Comparison of ENCODE assay signal across 1 cellular context in the genomic region with DNA sequence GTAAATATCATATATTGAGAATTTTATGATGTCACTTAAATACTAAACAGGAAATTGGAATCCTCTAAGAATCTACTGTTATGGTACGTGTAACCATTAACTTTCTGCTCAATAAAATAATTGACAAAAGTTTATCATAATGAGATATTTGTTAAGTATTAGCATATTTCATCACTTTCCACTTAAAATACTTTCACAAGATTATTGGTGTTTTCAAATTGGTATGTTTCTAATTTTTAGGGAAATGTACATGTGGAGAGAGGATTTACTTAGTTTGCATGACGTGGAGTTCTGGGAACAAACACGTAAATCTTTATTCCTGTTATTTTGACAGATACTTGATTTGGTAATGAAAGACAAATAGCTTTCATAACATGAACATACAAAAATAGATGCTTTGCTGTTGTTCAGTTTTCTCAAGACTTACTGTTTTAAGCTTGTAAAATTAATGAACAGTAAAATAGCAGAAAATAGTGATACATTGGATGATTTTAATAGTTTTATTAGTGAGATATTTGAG.
TF ChIP-seq lines count a peak whose summit lies in the region.

No MANE protein-coding gene starts in this region.

TF ChIP-seq in H1, 55 proteins besides CTCF, POLR2A, EP300 and RAD21:
- TF ChIP-seq TCF12 (IDR thresholded peaks at IDR 0.05; ENCODE audit: low read depth, low read length), result no peak
- TF ChIP-seq CTBP2 (IDR thresholded peaks at IDR 0.05; ENCODE audit: borderline replicate concordance, insufficient read depth, insufficient read length, low read length), result no peak
- no peak for TF ChIP-seq CREB1 (IDR thresholded peaks at IDR 0.05)
- TF ChIP-seq RNF2 (IDR thresholded peaks at IDR 0.05; ENCODE audit: borderline replicate concordance, low read depth, low read length, missing control alignments, poor library complexity, severe bottlenecking), result no peak
- no peak for TF ChIP-seq RFX5 (IDR thresholded peaks at IDR 0.05; ENCODE audit: borderline replicate concordance, low read depth, low read length)
- no peak for TF ChIP-seq FOSL1 (IDR thresholded peaks at IDR 0.05; ENCODE audit: insufficient read depth, low read depth, low read length)
- TF ChIP-seq SUZ12 (IDR thresholded peaks at IDR 0.05; ENCODE audit: low read length), result no peak
- TF ChIP-seq, protein P1, sequence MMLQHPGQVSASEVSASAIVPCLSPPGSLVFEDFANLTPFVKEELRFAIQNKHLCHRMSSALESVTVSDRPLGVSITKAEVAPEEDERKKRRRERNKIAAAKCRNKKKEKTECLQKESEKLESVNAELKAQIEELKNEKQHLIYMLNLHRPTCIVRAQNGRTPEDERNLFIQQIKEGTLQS (IDR thresholded peaks at IDR 0.05; ENCODE audit: insufficient read depth, low read depth, low read length), result no peak
- TF ChIP-seq SIRT6 (IDR thresholded peaks at IDR 0.05; ENCODE audit: low read length), result no peak
- no peak for TF ChIP-seq KDM1A (IDR thresholded peaks at IDR 0.05; ENCODE audit: borderline replicate concordance, low read length)
- TF ChIP-seq CBX5 (IDR thresholded peaks at IDR 0.05; ENCODE audit: low read depth, low read length), result no peak
- no peak for TF ChIP-seq TAF7 (optimal IDR thresholded peaks at IDR 0.05; ENCODE audit: borderline replicate concordance, low read depth, low read length)
- TF ChIP-seq NRF1 (IDR thresholded peaks at IDR 0.05; ENCODE audit: low read depth, low read length), result no peak
TF ChIP-seq in H1: peak in this region for 0.
